Comparison of ENCODE assay signal across 1 cellular context in the genomic region with DNA sequence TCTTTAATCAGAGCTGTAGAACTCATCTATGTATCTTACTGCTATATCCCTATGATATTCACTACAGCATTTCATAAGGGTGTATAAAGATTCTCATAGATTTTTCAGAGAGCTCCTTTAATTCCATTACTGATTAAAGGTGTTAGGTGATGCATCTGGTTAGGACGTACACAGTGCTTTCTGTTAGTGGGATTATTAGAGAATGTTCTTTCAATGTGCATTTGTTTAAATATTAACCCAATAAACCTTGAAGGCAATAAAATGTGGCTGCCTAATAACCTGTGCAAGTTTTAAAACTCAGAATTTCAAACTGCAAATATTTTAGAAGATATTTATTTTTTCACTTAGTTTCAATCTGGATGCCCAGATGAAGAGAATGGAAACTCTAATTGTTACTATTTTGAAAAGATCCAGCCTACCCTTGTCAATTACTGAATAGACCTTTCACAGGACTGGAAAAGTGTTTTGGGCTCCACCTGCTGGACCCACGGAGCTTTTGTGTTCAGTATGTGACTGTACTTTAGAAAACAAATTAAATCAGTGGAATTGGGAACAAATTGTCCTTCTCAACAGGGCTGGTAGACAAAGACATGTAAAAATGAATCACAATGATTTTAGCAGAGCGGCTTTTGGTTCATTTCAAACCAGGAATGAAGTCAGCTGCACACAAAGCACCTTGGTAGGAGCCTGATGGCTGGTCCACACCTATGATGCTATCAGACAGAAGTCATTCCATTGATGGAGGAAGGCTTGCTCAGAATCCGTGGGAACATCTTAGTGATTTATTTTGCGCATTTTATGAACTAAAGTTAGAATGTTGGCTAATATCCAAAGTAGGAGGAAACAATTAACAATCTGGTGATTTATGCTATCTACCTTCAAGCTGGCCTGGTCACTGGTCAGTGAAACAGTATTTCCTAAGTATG.
TF ChIP-seq lines count a peak whose summit lies in the region.

No MANE protein-coding gene starts in this region.

TF ChIP-seq in HepG2, 621 proteins besides CTCF, POLR2A, EP300 and RAD21 (continued from another document):
- TF ChIP-seq ESRRA (CRISPR knock-in tag; IDR thresholded peaks at IDR 0.05; ENCODE audit: low read depth), result no peak
